Comparison of ENCODE assay signal across 13 cellular contexts in genomic region chr11:119993732-119994131, GRCh38.
DNase-seq lines count a peak whose midpoint lies in the region; ATAC-seq, FAIRE-seq and TF ChIP-seq lines count a peak whose summit lies in the region.
"Had no signal": no experiment of that assay in that cellular context is flagged by ENCODE, and none has a peak within 500 bp of the region (broad histone marks: within the 10 kb centered on the region; RNA-seq: fewer than 3 reads in every experiment).

No MANE protein-coding gene starts in this region.

- TF ChIP-seq CTCF in transverse colon (IDR thresholded peaks at IDR 0.05) = peak in 3 of 5 experiments; percentile 9 to 24 (median 16)

- no peak for DNase-seq in Right ventricle myocardium superior
- no peak for DNase-seq in cardiac septum (ENCODE audit: low spot score)
- DNase-seq in NCI-H524 (lab: John Stamatoyannopoulos, UW) = peak; percentile 30 to 75
- peak; percentile 30 for DNase-seq in transverse colon
- DNase-seq in GM03348 (ENCODE audit: low spot score) = no peak
- DNase-seq in NCI-H446 (lab: John Stamatoyannopoulos, UW) = no peak
- DNase-seq in GM12891 (ENCODE audit: insufficient read length, low spot score) = no peak
- DNase-seq: foreskin melanocyte; H7; Karpas-422; SHP77 treated with DMSO at 0.1 percent for 48 hours; stimulated activated CD4-positive, alpha-beta T cell treated with anti-CD3 and anti-CD28 coated beads, Interleukin-2, amount 100 ng/mL, for 24 hours had no signal

- no peak for FAIRE-seq in GM12891 (lab: Jason Lieb, UNC)

- in situ Hi-C loops in transverse colon (cut with MboI; ENCODE audit: low pct_ligation_motif_present in 1 of 4, low pct_unique_long_range_greater_than_20kb in 1 of 4, low sequenced_read_pairs in 3 of 4) = loop anchor here in 1 of 4 donors (25.0 kb wide), 1 partner anchor 294 kb away; no protein-coding TSS in a partner anchor

- intact Hi-C loops in Right ventricle myocardium superior (cut with DNase I) = no loop called here
- intact Hi-C loops in cardiac septum (cut with DNase I) = no loop called here
- intact Hi-C loops in transverse colon (cut with DNase I; ENCODE audit: low total_unique reads) = no loop called here

- peak overlapping the region; percentile 81 to 83 for H3K27ac ChIP-seq in esophagus (ENCODE audit: low read depth in 2 of 2, low read length in 1 of 2)
- no peak overlapping the region for H3K27ac ChIP-seq in transverse colon

- 35 to 45% methylated on average over 4 of the region's 4 CpGs for WGBS in esophagus, 2 donors
- 38% methylated on average over 4 of the region's 4 CpGs; no CpG with 5 or more reads in 1 of the 2 donors for WGBS in transverse colon (ENCODE audit: low coverage in 1 of 2), 2 donors

- H3K4me1 ChIP-seq in esophagus (ENCODE audit: control insufficient read depth in 2 of 2, insufficient read depth in 2 of 2, low read length in 1 of 2) = peaks cover 8 to 27% of the 10 kb centered on the region in 2 donors
- no peaks in the 10 kb centered on the region for H3K4me1 ChIP-seq in transverse colon

- TF ChIP-seq POLR2A in transverse colon (IDR thresholded peaks at IDR 0.05) (no peak), GM12891 (IDR thresholded peaks at IDR 0.05; ENCODE audit: low read depth, low read length) (no peak)

- H3K27me3 ChIP-seq in esophagus (ENCODE audit: control insufficient read depth in 1 of 2, insufficient read depth in 2 of 2, low read length in 2 of 2) = no peaks in the 10 kb centered on the region
- no peaks in the 10 kb centered on the region for H3K27me3 ChIP-seq in transverse colon

- H3K9me3 ChIP-seq in esophagus (ENCODE audit: control insufficient read depth in 2 of 2, insufficient read depth in 1 of 2, low read depth in 1 of 2, low read length in 1 of 2) (no peaks in the 10 kb centered on the region), transverse colon (no peaks in the 10 kb centered on the region)

- peak; percentile 23 for ATAC-seq in Right ventricle myocardium superior (ENCODE audit: poor library complexity)

- no peak for TF ChIP-seq EP300 in transverse colon (IDR thresholded peaks at IDR 0.05; ENCODE audit: low read depth)

- H3K36me3 ChIP-seq in esophagus (ENCODE audit: control insufficient read depth in 2 of 2, insufficient read depth in 2 of 2, low read length in 1 of 2) (no peaks in the 10 kb centered on the region), transverse colon (no peaks in the 10 kb centered on the region)

- no peak overlapping the region for H3K4me3 ChIP-seq in esophagus (ENCODE audit: low read depth in 1 of 2, low read length in 2 of 2)
- H3K4me3 ChIP-seq in transverse colon = no peak overlapping the region

TF ChIP-seq in GM12891, 5 proteins besides CTCF, POLR2A, EP300 and RAD21:
- TF ChIP-seq POLR2AphosphoS5 (IDR thresholded peaks at IDR 0.05; ENCODE audit: low read depth, low read length) = no peak
- TF ChIP-seq SPI1 (IDR thresholded peaks at IDR 0.05; ENCODE audit: low read depth, low read length) = no peak
- no peak for TF ChIP-seq TAF1 (IDR thresholded peaks at IDR 0.05; ENCODE audit: low read depth, low read length)
- TF ChIP-seq POU2F2 (IDR thresholded peaks at IDR 0.05; ENCODE audit: low read depth, low read length) = no peak

Comparison
In these comparisons a context has a peak if more than half of its experiments do, and no peak if none do; other contexts are left out.
1. DNase-seq: peak in NCI-H524 (2 of 2) and transverse colon (single experiment); none in Right ventricle myocardium superior (single experiment), cardiac septum (single experiment), GM03348 (single experiment), NCI-H446 (0 of 2) and GM12891 (single experiment).
2. H3K27ac ChIP-seq: peak in esophagus (2 of 2); none in transverse colon (0 of 4).